Comparison of ENCODE assay signal across 22 cellular contexts in genomic region chr4:47390438-47391125, GRCh38.
"Had no signal": no experiment of that assay in that cellular context is flagged by ENCODE, and none has a peak within 500 bp of the region (broad histone marks: within the 10 kb centered on the region; RNA-seq: fewer than 3 reads in every experiment).

No MANE protein-coding gene starts in this region.

- H3K27ac ChIP-seq: cardiac muscle cell, coronary artery, heart right ventricle, left lung, lower lobe of right lung, right lobe of liver, testis, transverse colon, VCaP had no signal

- H3K4me1 Mint-ChIP-seq: natural killer cell had no signal

- H3K36me3 Mint-ChIP-seq: activated naive CD4-positive, alpha-beta T cell treated with anti-CD3 and anti-CD28 coated beads, Interleukin-2, amount 50 U/mL, for 72 hours; natural killer cell had no signal

- ATAC-seq: activated naive CD4-positive, alpha-beta T cell treated with anti-CD3 and anti-CD28 coated beads, Interleukin-2, amount 50 U/mL, for 72 hours; activated T-cell treated with anti-CD3 and anti-CD28 coated beads, Interleukin-2, amount 50 U/mL, for 72 hours; effector memory CD8-positive, alpha-beta T cell; heart right ventricle; left lung; lower lobe of right lung; natural killer cell; right lobe of liver; stimulated activated naive CD8-positive, alpha-beta T cell treated with anti-CD3 and anti-CD28 coated beads, Interleukin-15, Interleukin-2, amounts not matched to agents 100 U/mL and 50 U/mL, for 24 hours had no signal

- H3K4me3 Mint-ChIP-seq: activated T-cell treated with anti-CD3 and anti-CD28 coated beads, Interleukin-2, amount 50 U/mL, for 72 hours; effector memory CD8-positive, alpha-beta T cell; natural killer cell had no signal

- H3K9me3 Mint-ChIP-seq: activated naive CD4-positive, alpha-beta T cell treated with anti-CD3 and anti-CD28 coated beads, Interleukin-2, amount 50 U/mL, for 72 hours; activated T-cell treated with anti-CD3 and anti-CD28 coated beads, Interleukin-2, amount 50 U/mL, for 72 hours; effector memory CD8-positive, alpha-beta T cell; natural killer cell had no signal

- H3K4me3 ChIP-seq: cardiac muscle cell, coronary artery, heart right ventricle, left lung, lower lobe of right lung, right lobe of liver, testis, transverse colon had no signal

- H3K9me3 ChIP-seq: heart right ventricle, left lung, lower lobe of right lung, right lobe of liver, testis, transverse colon had no signal

- H3K36me3 ChIP-seq: cardiac muscle cell, heart right ventricle, left lung, lower lobe of right lung, right lobe of liver, transverse colon had no signal

- H3K4me1 ChIP-seq: left lung, lower lobe of right lung, right lobe of liver, testis, transverse colon had no signal

- H3K27me3 ChIP-seq: cardiac muscle cell, heart right ventricle, left lung, right lobe of liver, testis, transverse colon had no signal

- H3K27ac Mint-ChIP-seq: activated naive CD4-positive, alpha-beta T cell treated with anti-CD3 and anti-CD28 coated beads, Interleukin-2, amount 50 U/mL, for 72 hours; activated T-cell treated with anti-CD3 and anti-CD28 coated beads, Interleukin-2, amount 50 U/mL, for 72 hours; effector memory CD8-positive, alpha-beta T cell; natural killer cell had no signal

- DNase-seq: activated CD4-positive, alpha-beta T cell treated with anti-CD3 and anti-CD28 coated beads for 4 hours; activated CD4-positive, alpha-beta T cell treated with anti-CD3 and anti-CD28 coated beads, Interleukin-2, amount 50 U/mL, for 4 hours; activated naive CD4-positive, alpha-beta T cell; activated T-cell treated with anti-CD3 and anti-CD28 coated beads for 4 hours; activated T-cell treated with anti-CD3 and anti-CD28 coated beads, Interleukin-2, amount 50 U/mL, for 72 hours; cerebellar nuclear complex; effector memory CD8-positive, alpha-beta T cell; foreskin melanocyte; heart right ventricle; lower lobe of right lung; mesendoderm; natural killer cell; right lobe of liver; stimulated activated CD4-positive, alpha-beta T cell treated with anti-CD3 and anti-CD28 coated beads, Interleukin-4, amount 100 ng/mL, for 1 hour; stimulated activated naive CD8-positive, alpha-beta T cell treated with anti-CD3 and anti-CD28 coated beads, Interleukin-15, Interleukin-2, amounts not matched to agents 100 U/mL and 50 U/mL, for 24 hours; testis; transverse colon had no signal
